16 cellular contexts compared by ENCODE assay signal in the genomic region with DNA sequence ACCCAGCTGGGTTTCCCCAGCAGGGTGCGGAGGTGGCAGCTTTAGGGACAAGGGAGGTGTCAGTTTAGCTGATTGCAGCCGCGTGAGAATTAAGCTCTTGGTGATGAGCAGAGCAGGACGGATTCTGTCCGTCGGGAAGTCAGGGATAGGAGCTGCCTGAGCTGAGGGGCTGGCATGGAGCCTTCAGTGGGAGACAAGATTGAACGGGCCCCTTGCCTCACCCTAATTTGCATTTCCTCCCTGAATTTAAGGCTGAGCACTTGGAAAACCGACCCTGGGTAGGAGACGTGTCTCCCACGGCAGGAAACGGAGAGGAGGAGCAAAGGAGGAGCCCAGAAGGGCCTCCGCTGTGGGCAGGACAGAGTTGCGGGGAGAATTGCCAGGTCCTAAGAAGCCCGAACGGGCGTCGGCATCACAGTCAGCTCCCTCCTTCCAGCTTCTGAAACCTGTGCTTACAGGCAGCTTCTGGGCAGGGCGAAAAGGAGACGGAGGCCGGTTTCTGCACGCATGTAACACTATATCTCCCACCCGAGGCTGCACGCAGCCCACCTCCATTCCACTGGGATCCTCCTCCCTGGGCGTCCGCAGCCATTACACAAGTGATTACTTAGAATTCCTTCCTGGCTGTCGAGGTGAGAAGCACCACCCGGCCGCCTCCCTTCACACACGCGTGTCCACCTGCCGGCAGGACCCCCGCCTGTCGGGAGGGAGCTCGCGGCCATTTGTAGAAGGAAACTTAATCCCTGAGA.
A peak's percentile ranks its signal among the peaks of the same experiment; 100 is the strongest.
DNase-seq lines count a peak whose midpoint lies in the region; ATAC-seq and TF ChIP-seq lines count a peak whose summit lies in the region.
"Had no signal": no experiment of that assay in that cellular context is flagged by ENCODE, and none has a peak within 500 bp of the region (broad histone marks: within the 10 kb centered on the region; RNA-seq: fewer than 3 reads in every experiment).

No MANE protein-coding gene starts in this region.

- CTCF ChIA-PET in activated CD8-positive, alpha-beta memory T cell treated with anti-CD3 and anti-CD28 coated beads, Interleukin-2, amount 10 ng/mL, durations not matched to agents 7 days and 5 days (lab: Charles Lee) = no interaction called here
- CTCF ChIA-PET in PC-9 (lab: Charles Lee) (no interaction called here), HEK293T (lab: Yijun Ruan, JAX) (no interaction called here)
- CTCF ChIA-PET in CD4-positive, alpha-beta T cell (lab: Charles Lee) = no interaction called here

- H3K9me3 Mint-ChIP-seq in activated CD8-positive, alpha-beta memory T cell treated with anti-CD3 and anti-CD28 coated beads, Interleukin-2, amount 10 ng/mL, durations not matched to agents 7 days and 5 days (ENCODE audit: low read depth) = peaks cover 4% of the 10 kb centered on the region
- no peaks in the 10 kb centered on the region for H3K9me3 Mint-ChIP-seq in type B pancreatic cell
- no peaks in the 10 kb centered on the region for H3K9me3 Mint-ChIP-seq in CD4-positive, alpha-beta T cell

- H3K4me3 Mint-ChIP-seq in activated CD8-positive, alpha-beta memory T cell treated with anti-CD3 and anti-CD28 coated beads, Interleukin-2, amount 10 ng/mL, durations not matched to agents 7 days and 5 days = no peak overlapping the region
- H3K4me3 Mint-ChIP-seq in type B pancreatic cell = peak overlapping the region; percentile 84
- no peak overlapping the region for H3K4me3 Mint-ChIP-seq in CD4-positive, alpha-beta T cell
- H3K4me3 Mint-ChIP-seq: activated naive CD8-positive, alpha-beta T cell; stimulated activated naive CD8-positive, alpha-beta T cell treated with anti-CD3 and anti-CD28 coated beads, Interleukin-15, Interleukin-2, amounts not matched to agents 100 ng/mL and 50 ng/mL, for 24 hours had no signal

- H3K36me3 Mint-ChIP-seq in activated CD8-positive, alpha-beta memory T cell treated with anti-CD3 and anti-CD28 coated beads, Interleukin-2, amount 10 ng/mL, durations not matched to agents 7 days and 5 days = peaks cover 1% of the 10 kb centered on the region
- no peaks in the 10 kb centered on the region for H3K36me3 Mint-ChIP-seq in type B pancreatic cell
- H3K36me3 Mint-ChIP-seq in CD4-positive, alpha-beta T cell (ENCODE audit: low read depth) = peaks cover 3% of the 10 kb centered on the region

- no peaks in the 10 kb centered on the region for H3K9me3 ChIP-seq in PC-9 (ENCODE audit: insufficient read depth, low read depth)
- H3K9me3 ChIP-seq in CD4-positive, alpha-beta T cell (ENCODE audit: control insufficient read depth, low read length) = no peaks in the 10 kb centered on the region

- no peaks in the 10 kb centered on the region for H3F3A ChIP-seq in PC-9 (ENCODE audit: insufficient read depth, low read depth)

- ATAC-seq in activated CD8-positive, alpha-beta memory T cell treated with anti-CD3 and anti-CD28 coated beads, Interleukin-2, amount 10 ng/mL, durations not matched to agents 7 days and 5 days = no peak
- peak; percentile 17 for ATAC-seq in left lobe of liver
- no peak for ATAC-seq in CD4-positive, alpha-beta T cell (ENCODE audit: poor library complexity)
- ATAC-seq: activated CD4-positive, CD25-positive, alpha-beta regulatory T cell treated with anti-CD3 and anti-CD28 coated beads, Interleukin-2, amount 50 U/mL, for 24 hours; naive thymus-derived CD8-positive, alpha-beta T cell had no signal

- no TSS peak for BruUV-seq in PC-9 (replicated peaks; lab: Mats Ljungman, UMichigan)

- peak; percentile 49 for DNase-seq in activated CD8-positive, alpha-beta memory T cell treated with anti-CD3 and anti-CD28 coated beads for 24 hours
- no peak for DNase-seq in activated CD8-positive, alpha-beta memory T cell treated with anti-CD3 and anti-CD28 coated beads, Interleukin-2, amount 10 ng/mL, durations not matched to agents 7 days and 5 days
- peak in 1 of 2 experiments; percentile 17 for DNase-seq in PC-9
- DNase-seq in left lobe of liver (ENCODE audit: low spot score) = no peak
- peak; percentile 58 for DNase-seq in type B pancreatic cell (ENCODE audit: extremely low spot score, unreplicated experiment)
- DNase-seq in CD4-positive, alpha-beta T cell = no peak
- no peak for DNase-seq in AG08395 (ENCODE audit: low spot score)
- DNase-seq in HEK293T (ENCODE audit: extremely low spot score) = no peak
- DNase-seq: activated T-cell treated with anti-CD3 and anti-CD28 coated beads for 4 hours; central memory CD4-positive, alpha-beta T cell; DMS 273 treated with DMSO at 0.1 percent for 48 hours; naive thymus-derived CD8-positive, alpha-beta T cell; NCI-H2107 had no signal

- POLR2A ChIA-PET in PC-9 (lab: Charles Lee; ENCODE audit: unreplicated experiment) = no interaction called here
- POLR2A ChIA-PET in CD4-positive, alpha-beta T cell (lab: Charles Lee) = no interaction called here
- POLR2A ChIA-PET in HEK293T (lab: Yijun Ruan, JAX) = no interaction called here

- no peak overlapping the region for H3K27ac Mint-ChIP-seq in activated CD8-positive, alpha-beta memory T cell treated with anti-CD3 and anti-CD28 coated beads, Interleukin-2, amount 10 ng/mL, durations not matched to agents 7 days and 5 days
- H3K27ac Mint-ChIP-seq in type B pancreatic cell = peak overlapping the region; percentile 62
- H3K27ac Mint-ChIP-seq in CD4-positive, alpha-beta T cell = no peak overlapping the region
- H3K27ac Mint-ChIP-seq: activated naive CD8-positive, alpha-beta T cell; stimulated activated naive CD8-positive, alpha-beta T cell treated with anti-CD3 and anti-CD28 coated beads, Interleukin-15, Interleukin-2, amounts not matched to agents 100 ng/mL and 50 ng/mL, for 24 hours had no signal

- H3K4me1 Mint-ChIP-seq in activated CD8-positive, alpha-beta memory T cell treated with anti-CD3 and anti-CD28 coated beads, Interleukin-2, amount 10 ng/mL, durations not matched to agents 7 days and 5 days = no peaks in the 10 kb centered on the region
- H3K4me1 Mint-ChIP-seq in type B pancreatic cell (ENCODE audit: unreplicated experiment) = peaks cover 10% of the 10 kb centered on the region
- no peaks in the 10 kb centered on the region for H3K4me1 Mint-ChIP-seq in CD4-positive, alpha-beta T cell (ENCODE audit: low read depth)

- H3K27me3 Mint-ChIP-seq in activated CD8-positive, alpha-beta memory T cell treated with anti-CD3 and anti-CD28 coated beads, Interleukin-2, amount 10 ng/mL, durations not matched to agents 7 days and 5 days = peaks cover 8% of the 10 kb centered on the region
- H3K27me3 Mint-ChIP-seq in type B pancreatic cell = peaks cover 48% of the 10 kb centered on the region
- H3K27me3 Mint-ChIP-seq in CD4-positive, alpha-beta T cell = no peaks in the 10 kb centered on the region
- H3K27me3 Mint-ChIP-seq: activated naive CD8-positive, alpha-beta T cell had no signal

- no peak overlapping the region for H3K27ac ChIP-seq in PC-9
- no peak overlapping the region for H3K27ac ChIP-seq in CD4-positive, alpha-beta T cell (ENCODE audit: low read depth, low read length)

- H3K27me3 ChIP-seq in PC-9 (ENCODE audit: insufficient read depth, low read depth) = peaks cover 35% of the 10 kb centered on the region
- no peaks in the 10 kb centered on the region for H3K27me3 ChIP-seq in CD4-positive, alpha-beta T cell (ENCODE audit: control insufficient read depth, insufficient read depth, low read length)

- TF ChIP-seq CTCF in PC-9 (conservative IDR thresholded peaks at IDR 0.05) (no peak), type B pancreatic cell (conservative IDR thresholded peaks at IDR 0.05) (no peak)
- TF ChIP-seq CTCF in CD4-positive, alpha-beta T cell (IDR thresholded peaks at IDR 0.05) = no peak

- H3K4me2 ChIP-seq in PC-9 = peak overlapping the region; percentile 65

- no peaks in the 10 kb centered on the region for H3K36me3 ChIP-seq in PC-9 (ENCODE audit: low read depth)

- peak overlapping the region; percentile 67 for H2AFZ ChIP-seq in PC-9

- no peaks in the 10 kb centered on the region for H3K79me2 ChIP-seq in PC-9 (ENCODE audit: low read depth)

- H3K9me2 ChIP-seq in PC-9 (ENCODE audit: insufficient read depth) = no peaks in the 10 kb centered on the region

- peaks cover 22% of the 10 kb centered on the region for H3K4me1 ChIP-seq in PC-9 (replicated peaks; ENCODE audit: insufficient read depth)

- intact Hi-C loops in PC-9 (cut with micrococcal nuclease; ENCODE audit: unreplicated experiment) = no loop called here
- intact Hi-C loops in CD4-positive, alpha-beta T cell (cut with DNase I, micrococcal nuclease) = no loop called here

- H4K20me1 ChIP-seq in PC-9 (ENCODE audit: insufficient read depth) = no peaks in the 10 kb centered on the region

- peak overlapping the region; percentile 41; the same call in 1 of the 2 replicates for H3K4me3 ChIP-seq in PC-9

TF ChIP-seq in HEK293T, 16 proteins besides CTCF, POLR2A, EP300 and RAD21:
- TF ChIP-seq L3MBTL2 (conservative IDR thresholded peaks at IDR 0.05) (no peak), FOXM1 (IDR thresholded peaks at IDR 0.05; ENCODE audit: borderline replicate concordance) (no peak), LEF1 (IDR thresholded peaks at IDR 0.05; ENCODE audit: borderline replicate concordance) (no peak), TARDBP (IDR thresholded peaks at IDR 0.05) (no peak), CTBP1 (IDR thresholded peaks at IDR 0.05; ENCODE audit: borderline replicate concordance) (no peak), SUZ12 (IDR thresholded peaks at IDR 0.05) (no peak), ZNF384 (IDR thresholded peaks at IDR 0.05) (no peak), NFRKB (IDR thresholded peaks at IDR 0.05) (no peak), BHLHE40 (IDR thresholded peaks at IDR 0.05; ENCODE audit: borderline replicate concordance) (no peak), ARNT (IDR thresholded peaks at IDR 0.05) (no peak), FOXA1 (IDR thresholded peaks at IDR 0.05) (no peak), HDGF (IDR thresholded peaks at IDR 0.05; ENCODE audit: borderline replicate concordance) (no peak), FOXK2 (IDR thresholded peaks at IDR 0.05) (no peak)
- TF ChIP-seq, protein P1, sequence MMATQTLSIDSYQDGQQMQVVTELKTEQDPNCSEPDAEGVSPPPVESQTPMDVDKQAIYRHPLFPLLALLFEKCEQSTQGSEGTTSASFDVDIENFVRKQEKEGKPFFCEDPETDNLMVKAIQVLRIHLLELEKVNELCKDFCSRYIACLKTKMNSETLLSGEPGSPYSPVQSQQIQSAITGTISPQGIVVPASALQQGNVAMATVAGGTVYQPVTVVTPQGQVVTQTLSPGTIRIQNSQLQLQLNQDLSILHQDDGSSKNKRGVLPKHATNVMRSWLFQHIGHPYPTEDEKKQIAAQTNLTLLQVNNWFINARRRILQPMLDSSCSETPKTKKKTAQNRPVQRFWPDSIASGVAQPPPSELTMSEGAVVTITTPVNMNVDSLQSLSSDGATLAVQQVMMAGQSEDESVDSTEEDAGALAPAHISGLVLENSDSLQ (IDR thresholded peaks at IDR 0.05) = no peak

Comparison
In these comparisons a context has a peak if more than half of its experiments do, and no peak if none do; other contexts are left out.
1. DNase-seq: peak in activated CD8-positive, alpha-beta memory T cell treated with anti-CD3 and anti-CD28 coated beads for 24 hours (single experiment) and type B pancreatic cell (single experiment); none in activated CD8-positive, alpha-beta memory T cell treated with anti-CD3 and anti-CD28 coated beads, Interleukin-2, amount 10 ng/mL, durations not matched to agents 7 days and 5 days (single experiment), left lobe of liver (single experiment), CD4-positive, alpha-beta T cell (0 of 10), AG08395 (single experiment) and HEK293T (single experiment).